ENCODE assay signal across 8 cellular contexts in genomic region chr11:10366568-10367331, GRCh38.
DNase-seq lines count a peak whose midpoint lies in the region; ATAC-seq and TF ChIP-seq lines count a peak whose summit lies in the region.

No MANE protein-coding gene starts in this region.

- H3K27me3 Mint-ChIP-seq in memory B cell: peaks cover 1% of the 10 kb centered on the region

- DNase-seq in AG09309 (ENCODE audit: low read depth) (peak; percentile 72), NCI-H69 (lab: John Stamatoyannopoulos, UW) (peak; percentile 93), memory B cell (ENCODE audit: low spot score in 2 of 2) (peak; percentile 56 to 68)
- peak; percentile 33 for DNase-seq in activated CD4-positive, alpha-beta T cell treated with anti-CD3 and anti-CD28 coated beads, Interleukin-2, amount 50 U/mL, for 1 hour
- peak; percentile 7 for DNase-seq in effector CD8-positive, alpha-beta T cell (lab: John Stamatoyannopoulos, UW)
- peak; percentile 75 for DNase-seq in stimulated activated CD8-positive, alpha-beta memory T cell treated with anti-CD3 and anti-CD28 coated beads, Interleukin-4, amount 100 ng/mL, for 48 hours

- peak overlapping the region; percentile 43 for H3K4me3 Mint-ChIP-seq in memory B cell

- H3K36me3 Mint-ChIP-seq in memory B cell: no peaks in the 10 kb centered on the region

- H3K4me3 ChIP-seq in AG09309 (ENCODE audit: control insufficient read depth, low read depth, low read length): no peak overlapping the region

- peaks cover 5% of the 10 kb centered on the region for H3K9me3 Mint-ChIP-seq in memory B cell

- peak; percentile 94 for ATAC-seq in GM18868 (IDR thresholded peaks at IDR 0.05; ENCODE audit: unreplicated experiment)
- peak; percentile 79 for ATAC-seq in HG03378 (IDR thresholded peaks at IDR 0.05; ENCODE audit: unreplicated experiment)
- peak; percentile 90 for ATAC-seq in memory B cell (ENCODE audit: low read depth)

- peak; percentile 93 for TF ChIP-seq CTCF in AG09309 (IDR thresholded peaks at IDR 0.05; ENCODE audit: control insufficient read depth, insufficient read depth, low read depth, low read length, missing control alignments)

- H3K27ac Mint-ChIP-seq in memory B cell: peak overlapping the region; percentile 23

- H3K4me1 Mint-ChIP-seq in memory B cell: peaks cover 3% of the 10 kb centered on the region

Comparison
In these comparisons a context has a peak if more than half of its experiments do, and no peak if none do; other contexts are left out.
1. DNase-seq: peak in every context shown above with its lines; median percentile 93 in NCI-H69; 75 in stimulated activated CD8-positive, alpha-beta memory T cell treated with anti-CD3 and anti-CD28 coated beads, Interleukin-4, amount 100 ng/mL, for 48 hours; 72 in AG09309; 62 in memory B cell; 33 in activated CD4-positive, alpha-beta T cell treated with anti-CD3 and anti-CD28 coated beads, Interleukin-2, amount 50 U/mL, for 1 hour; 7 in effector CD8-positive, alpha-beta T cell.